In the genomic region with DNA sequence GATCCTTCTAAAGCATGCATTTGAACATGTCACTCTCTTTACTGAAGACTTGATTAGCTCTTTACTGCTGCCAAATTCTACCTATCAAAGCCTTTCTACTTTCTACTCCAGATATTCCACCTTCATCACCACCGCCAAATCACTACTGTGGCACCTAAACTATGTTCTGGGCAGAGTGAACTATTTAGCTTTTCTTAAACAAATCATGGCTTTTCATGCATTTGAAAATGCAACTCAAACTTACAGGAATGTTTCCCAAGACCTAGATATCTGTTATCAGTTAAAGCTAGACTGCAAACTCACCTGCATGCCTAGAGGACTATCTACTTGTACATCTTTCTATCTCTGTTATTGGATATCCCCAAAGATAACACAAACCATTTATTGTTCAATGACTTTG, we compare ENCODE assay signal across 19 cellular contexts.
DNase-seq lines count a peak whose midpoint lies in the region; ATAC-seq, FAIRE-seq and TF ChIP-seq lines count a peak whose summit lies in the region.
"Had no signal": no experiment of that assay in that cellular context is flagged by ENCODE, and none has a peak within 500 bp of the region (broad histone marks: within the 10 kb centered on the region; RNA-seq: fewer than 3 reads in every experiment).

No MANE protein-coding gene starts in this region.

- TF ChIP-seq RAD21 in HepG2 (CRISPR knock-in tag; IDR thresholded peaks at IDR 0.05): no peak

- POLR2A ChIA-PET in HepG2 (lab: Yijun Ruan, JAX): no interaction called here
- POLR2A ChIA-PET in CD8-positive, alpha-beta T cell (lab: Charles Lee): no interaction called here

- no peak overlapping the region for H3K9ac ChIP-seq in HepG2 (ENCODE audit: insufficient read depth, low read depth, low read length)
- H3K9ac ChIP-seq in parathyroid adenoma: no peak overlapping the region
- H3K9ac ChIP-seq: BLaER1 treated with 17β-estradiol and CSF1 and Interleukin-3, amounts not matched to agents 10 nM and 100 nM had no signal

- TF ChIP-seq CTCF in HepG2 (CRISPR knock-in tag; IDR thresholded peaks at IDR 0.05) (no peak), right lobe of liver (IDR thresholded peaks at IDR 0.05) (no peak), parathyroid adenoma (IDR thresholded peaks at IDR 0.05) (no peak)
- no peak for TF ChIP-seq CTCF in CD8-positive, alpha-beta T cell (IDR thresholded peaks at IDR 0.05)

- intact Hi-C loops in HepG2 (cut with micrococcal nuclease; ENCODE audit: unreplicated experiment): no loop called here
- intact Hi-C loops in right lobe of liver (cut with DNase I): no loop called here
- intact Hi-C loops in CD8-positive, alpha-beta T cell (cut with DNase I, micrococcal nuclease): no loop called here

- peak; percentile 26 for FAIRE-seq in HepG2 (lab: Jason Lieb, UNC)
- FAIRE-seq: A549, G401.6, GM12891, GM19239 had no signal

- H3K27ac ChIP-seq in HepG2 (ENCODE audit: extremely low read length, insufficient read depth, low read length) (no peak overlapping the region), right lobe of liver (no peak overlapping the region), parathyroid adenoma (peak overlapping the region; percentile 49)
- no peak overlapping the region for H3K27ac ChIP-seq in CD8-positive, alpha-beta T cell (ENCODE audit: low read depth, low read length)
- no peak overlapping the region for H3K27ac ChIP-seq in effector memory CD4-positive, alpha-beta T cell (ENCODE audit: insufficient read depth, low read length, poor library complexity, severe bottlenecking)
- H3K27ac ChIP-seq: 22Rv1; A549; BLaER1 treated with 17β-estradiol and CSF1 and Interleukin-3, amounts not matched to agents 10 nM and 100 nM; C4-2B had no signal

- no peak overlapping the region for H2AFZ ChIP-seq in HepG2 (ENCODE audit: low read length)
- no peak overlapping the region for H2AFZ ChIP-seq in parathyroid adenoma

- ATAC-seq in HepG2: no peak
- ATAC-seq in right lobe of liver: no peak
- no peak for ATAC-seq in CD8-positive, alpha-beta T cell
- ATAC-seq: A549 had no signal

- no peaks in the 10 kb centered on the region for H3K36me3 Mint-ChIP-seq in CD8-positive, alpha-beta T cell
- H3K36me3 Mint-ChIP-seq: CD8-positive, alpha-beta memory T cell had no signal

- H3K36me3 ChIP-seq in HepG2 (replicated peaks in 1 of 2; ENCODE audit: control insufficient read depth in 1 of 2, insufficient read depth in 2 of 2, low read length in 2 of 2) (no peaks in the 10 kb centered on the region), right lobe of liver (no peaks in the 10 kb centered on the region), parathyroid adenoma (ENCODE audit: control insufficient read depth, insufficient read depth, low read length) (no peaks in the 10 kb centered on the region)
- H3K36me3 ChIP-seq in CD8-positive, alpha-beta T cell (ENCODE audit: insufficient read depth, low read length): no peaks in the 10 kb centered on the region
- H3K36me3 ChIP-seq in effector memory CD4-positive, alpha-beta T cell (ENCODE audit: control insufficient read depth, insufficient read depth, low read length): no peaks in the 10 kb centered on the region
- H3K36me3 ChIP-seq: BLaER1 treated with 17β-estradiol and CSF1 and Interleukin-3, amounts not matched to agents 10 nM and 100 nM had no signal

- CTCF ChIA-PET in HepG2 (lab: Yijun Ruan, JAX; ENCODE audit: low intra/inter-chr PET ratio, low total read pairs): no interaction called here
- CTCF ChIA-PET in CD8-positive, alpha-beta T cell (lab: Charles Lee): no interaction called here

- H3K9me3 ChIP-seq in HepG2 (ENCODE audit: low read length): no peaks in the 10 kb centered on the region
- no peaks in the 10 kb centered on the region for H3K9me3 ChIP-seq in right lobe of liver
- no peaks in the 10 kb centered on the region for H3K9me3 ChIP-seq in parathyroid adenoma (ENCODE audit: control insufficient read depth, low read length)
- no peaks in the 10 kb centered on the region for H3K9me3 ChIP-seq in CD8-positive, alpha-beta T cell (ENCODE audit: low read length)
- no peaks in the 10 kb centered on the region for H3K9me3 ChIP-seq in effector memory CD4-positive, alpha-beta T cell (ENCODE audit: control insufficient read depth, low read length)
- H3K9me3 ChIP-seq: A549; BLaER1 treated with 17β-estradiol and CSF1 and Interleukin-3, amounts not matched to agents 10 nM and 100 nM had no signal

- DNase-seq in HepG2 (ENCODE audit: low spot score): no peak
- DNase-seq in right lobe of liver: no peak
- no peak for DNase-seq in CD8-positive, alpha-beta T cell
- DNase-seq in effector memory CD4-positive, alpha-beta T cell: no peak
- DNase-seq: AML-193; CD4-positive, alpha-beta T cell; CD8-positive, alpha-beta memory T cell; COR-L47; DMS79 treated with DMSO at 0.1 percent for 48 hours; GF-D8 had no signal

- no peak overlapping the region for H3K4me3 Mint-ChIP-seq in CD8-positive, alpha-beta T cell
- H3K4me3 Mint-ChIP-seq: B cell; CD4-positive, alpha-beta T cell; CD8-positive, alpha-beta memory T cell had no signal

- TF ChIP-seq POLR2A in HepG2 (IDR thresholded peaks at IDR 0.05; ENCODE audit: insufficient read depth in 1 of 2, low read depth in 2 of 2, low read length in 2 of 2): no peak
- TF ChIP-seq POLR2A in right lobe of liver (IDR thresholded peaks at IDR 0.05): no peak

- H3K79me2 ChIP-seq in HepG2 (ENCODE audit: insufficient read depth, low read length) (no peaks in the 10 kb centered on the region), parathyroid adenoma (no peaks in the 10 kb centered on the region)

- H3K4me2 ChIP-seq in HepG2 (ENCODE audit: low read depth, low read length) (no peak overlapping the region), parathyroid adenoma (ENCODE audit: low read length) (peak overlapping the region; percentile 47)
- H3K4me2 ChIP-seq: A549; BLaER1 treated with 17β-estradiol and CSF1 and Interleukin-3, amounts not matched to agents 10 nM and 100 nM had no signal

- in situ Hi-C loops in HepG2 (cut with HindIII; ENCODE audit: extremely low pct_ligation_motif_present, low pct_unique_long_range_greater_than_20kb): no loop called here

- WGBS in HepG2 (ENCODE audit: low lambda C conversion rate): 58% methylated on average over 1 of the region's 1 CpG
- WGBS in right lobe of liver (ENCODE audit: insufficient coverage, low coverage, low lambda C conversion rate, missing lambda C conversion rate): 100% methylated on average over 1 of the region's 1 CpG

- H3K4me3 ChIP-seq in HepG2 (replicated peaks in 1 of 3; ENCODE audit: insufficient read depth in 1 of 3, low read depth in 2 of 3, low read length in 3 of 3) (no peak overlapping the region), right lobe of liver (no peak overlapping the region), parathyroid adenoma (ENCODE audit: low read depth, low read length) (no peak overlapping the region)
- no peak overlapping the region for H3K4me3 ChIP-seq in CD8-positive, alpha-beta T cell (ENCODE audit: low read depth, low read length)
- H3K4me3 ChIP-seq in effector memory CD4-positive, alpha-beta T cell (ENCODE audit: insufficient read depth, low read depth, low read length, poor library complexity, severe bottlenecking): no peak overlapping the region
- H3K4me3 ChIP-seq: A549; BLaER1 treated with 17β-estradiol and CSF1 and Interleukin-3, amounts not matched to agents 10 nM and 100 nM had no signal

- no peak overlapping the region for H3K27ac Mint-ChIP-seq in CD8-positive, alpha-beta T cell
- H3K27ac Mint-ChIP-seq: B cell; CD4-positive, alpha-beta T cell; CD8-positive, alpha-beta memory T cell had no signal

- H4K20me1 ChIP-seq in HepG2 (ENCODE audit: insufficient read depth, low read length): no peaks in the 10 kb centered on the region
- H4K20me1 ChIP-seq: BLaER1 treated with 17β-estradiol and CSF1 and Interleukin-3, amounts not matched to agents 10 nM and 100 nM had no signal

- H3K4me1 Mint-ChIP-seq in CD8-positive, alpha-beta T cell (ENCODE audit: low read depth): no peaks in the 10 kb centered on the region
- H3K4me1 Mint-ChIP-seq: B cell; CD8-positive, alpha-beta memory T cell had no signal

- no peaks in the 10 kb centered on the region for H3K9me3 Mint-ChIP-seq in CD8-positive, alpha-beta T cell
- H3K9me3 Mint-ChIP-seq: CD4-positive, alpha-beta T cell had no signal

- peaks cover 12% of the 10 kb centered on the region for H3K27me3 Mint-ChIP-seq in CD8-positive, alpha-beta T cell (ENCODE audit: low read depth)

- H3K4me1 ChIP-seq in HepG2 (ENCODE audit: insufficient read depth, low read length) (peaks cover 11% of the 10 kb centered on the region), right lobe of liver (peaks cover 0 to 14% (median 2%) of the 10 kb centered on the region in 4 donors), parathyroid adenoma (peaks cover 29% of the 10 kb centered on the region)
- H3K4me1 ChIP-seq in CD8-positive, alpha-beta T cell (ENCODE audit: insufficient read depth, low read length): no peaks in the 10 kb centered on the region
- H3K4me1 ChIP-seq in effector memory CD4-positive, alpha-beta T cell (ENCODE audit: control insufficient read depth, insufficient read depth, low read length, poor library complexity, severe bottlenecking): no peaks in the 10 kb centered on the region
- H3K4me1 ChIP-seq: A549 had no signal

- H3K27me3 ChIP-seq in HepG2 (ENCODE audit: control insufficient read depth in 1 of 2, insufficient read depth in 2 of 2, low read length in 2 of 2): no peaks in the 10 kb centered on the region
- no peaks in the 10 kb centered on the region for H3K27me3 ChIP-seq in right lobe of liver
- no peaks in the 10 kb centered on the region for H3K27me3 ChIP-seq in parathyroid adenoma (ENCODE audit: control insufficient read depth, insufficient read depth, low read length)
- H3K27me3 ChIP-seq in CD8-positive, alpha-beta T cell (ENCODE audit: insufficient read depth, low read length): no peaks in the 10 kb centered on the region
- no peaks in the 10 kb centered on the region for H3K27me3 ChIP-seq in effector memory CD4-positive, alpha-beta T cell (replicated peaks; ENCODE audit: control insufficient read depth, insufficient read depth, low read length, poor library complexity, severe bottlenecking)
- H3K27me3 ChIP-seq: BLaER1 treated with 17β-estradiol and CSF1 and Interleukin-3, amounts not matched to agents 10 nM and 100 nM had no signal

- TF ChIP-seq EP300 in HepG2 (IDR thresholded peaks at IDR 0.05; ENCODE audit: low read depth in 2 of 2, low read length in 2 of 2): no peak
- no peak for TF ChIP-seq EP300 in HepG2 (CRISPR knock-in tag; IDR thresholded peaks at IDR 0.05; ENCODE audit: borderline replicate concordance)

- BruUV-seq in HepG2 (replicated peaks; lab: Mats Ljungman, UMichigan): no TSS peak

TF ChIP-seq in HepG2, 621 proteins besides CTCF, POLR2A, EP300 and RAD21 (continues in another document):
- TF ChIP-seq ELF4 (CRISPR knock-in tag; IDR thresholded peaks at IDR 0.05; ENCODE audit: borderline replicate concordance) (no peak), MBD4 (IDR thresholded peaks at IDR 0.05; ENCODE audit: borderline replicate concordance, low read length) (no peak)
